In genomic region chr3:42872718-42873117, GRCh38 we compare ENCODE assay signal across 16 cellular contexts. TPM values are rescaled to one million over a fixed set of nuclear protein-coding genes. Genes with fewer than 3 reads are reported as not detected.
A peak's percentile ranks its signal among the peaks of the same experiment; 100 is the strongest.
DNase-seq lines count a peak whose midpoint lies in the region; TF ChIP-seq lines count a peak whose summit lies in the region.
"Had no signal": no experiment of that assay in that cellular context is flagged by ENCODE, and none has a peak within 500 bp of the region (broad histone marks: within the 10 kb centered on the region; RNA-seq: fewer than 3 reads in every experiment).

No MANE protein-coding gene starts in this region.

- H3K36me3 ChIP-seq in MG63: no peaks in the 10 kb centered on the region
- no peaks in the 10 kb centered on the region for H3K36me3 ChIP-seq in osteoblast (ENCODE audit: insufficient read depth, low read length)

- H3K27me3 ChIP-seq in MG63 (no peaks in the 10 kb centered on the region), osteoblast (ENCODE audit: insufficient read depth, low read length) (peaks cover 7% of the 10 kb centered on the region)

- H3K9me3 ChIP-seq in MG63 (no peaks in the 10 kb centered on the region), osteoblast (ENCODE audit: low read depth, low read length) (no peaks in the 10 kb centered on the region)

- no peaks in the 10 kb centered on the region for H4K20me1 ChIP-seq in osteoblast (ENCODE audit: insufficient read depth, low read length)

- H2AFZ ChIP-seq in osteoblast (ENCODE audit: low read length): no peak overlapping the region

- H3K27ac Mint-ChIP-seq in osteocyte (ENCODE audit: unreplicated experiment): no peak overlapping the region

- H3K79me2 ChIP-seq in osteoblast (ENCODE audit: insufficient read depth, low read length): no peaks in the 10 kb centered on the region

- no peaks in the 10 kb centered on the region for H3K4me1 ChIP-seq in osteoblast (ENCODE audit: insufficient read depth, low read length)

- no peaks in the 10 kb centered on the region for H3K9me3 Mint-ChIP-seq in osteocyte (ENCODE audit: unreplicated experiment)

- no peaks in the 10 kb centered on the region for H3K4me1 Mint-ChIP-seq in osteocyte (ENCODE audit: unreplicated experiment)

- H3K4me3 ChIP-seq in MG63 (no peak overlapping the region), osteoblast (ENCODE audit: insufficient read depth, low read length) (no peak overlapping the region)
- H3K4me3 ChIP-seq: K562 had no signal

- TF ChIP-seq CTCF in osteoblast (IDR thresholded peaks at IDR 0.05; ENCODE audit: extremely low read depth, low read depth, low read length) (no peak), osteocyte (IDR thresholded peaks at IDR 0.05) (no peak)

- peak; percentile 35 for DNase-seq in MG63
- DNase-seq in astrocyte of the hippocampus (ENCODE audit: low read depth, low spot score): peak; percentile 9
- DNase-seq in islet precursor cell: peak; percentile 26
- peak; percentile 41 for DNase-seq in osteoblast (ENCODE audit: insufficient read length, low spot score, missing footprints)
- no peak for DNase-seq in NOMO-1 treated with DMSO at 0.1 percent for 48 hours (lab: John Stamatoyannopoulos, UW; ENCODE audit: unreplicated experiment)
- DNase-seq in NCI-H2171 (lab: John Stamatoyannopoulos, UW): no peak
- no peak for DNase-seq in osteocyte (ENCODE audit: extremely low spot score, unreplicated experiment)
- DNase-seq: C1 segment of cervical spinal cord, NCI-H1694 treated with DMSO at 0.1 percent for 48 hours, NCI-H2227 treated with DMSO at 0.1 percent for 48 hours, NCI-H510A treated with DMSO at 0.1 percent for 48 hours, NCI-H774, OCI-M1, SHP77 had no signal

- H3K36me3 Mint-ChIP-seq in osteocyte (ENCODE audit: unreplicated experiment): no peaks in the 10 kb centered on the region

- H3K4me3 Mint-ChIP-seq in osteocyte (ENCODE audit: unreplicated experiment): no peak overlapping the region

- no peak overlapping the region for H3K4me2 ChIP-seq in osteoblast (ENCODE audit: insufficient read depth, low read length)

- H3K27ac ChIP-seq in osteoblast (ENCODE audit: low read depth, low read length): no peak overlapping the region

- peaks cover 26% of the 10 kb centered on the region for H3K27me3 Mint-ChIP-seq in osteocyte (ENCODE audit: unreplicated experiment)

RNA-seq across cellular contexts. Expression of gene CYP8B1, which starts 3.0 kb away (rescaled TPM):
- total RNA-seq in MG63 (2014; rRNA removed; shearing (Covaris generic); ENCODE audit: low replicate concordance): not detected in 2 replicates
- total RNA-seq in osteoblast (not detected in 2 replicates), osteocyte (not detected in 2 replicates)
- total RNA-seq: H4 had no signal

RNA-seq across cellular contexts. Expression of gene ZNF662, which starts 33.2 kb away (rescaled TPM):
- not detected in 2 replicates for total RNA-seq in MG63 (2014; rRNA removed; shearing (Covaris generic); ENCODE audit: low replicate concordance)
- total RNA-seq in osteoblast (4.0 and 4.1 TPM in 2 replicates), osteocyte (not detected in 2 replicates)

Comparison
In these comparisons a context has a peak if more than half of its experiments do, and no peak if none do; other contexts are left out.
1. DNase-seq: peak in MG63 (single experiment), astrocyte of the hippocampus (single experiment), islet precursor cell (single experiment) and osteoblast (single experiment); none in NOMO-1 treated with DMSO at 0.1 percent for 48 hours (single experiment), NCI-H2171 (single experiment) and osteocyte (single experiment).